ENCODE assay signal across 8 cellular contexts in genomic region chr1:218350909-218351616, GRCh38. TPM values are rescaled to one million over a fixed set of nuclear protein-coding genes. Genes with fewer than 3 reads are reported as not detected.
A peak's percentile ranks its signal among the peaks of the same experiment; 100 is the strongest.
DNase-seq lines count a peak whose midpoint lies in the region; ATAC-seq lines count a peak whose summit lies in the region.

No MANE protein-coding gene starts in this region.

- no peaks in the 10 kb centered on the region for H3K36me3 Mint-ChIP-seq in activated CD4-positive, alpha-beta memory T cell treated with anti-CD3 and anti-CD28 coated beads for 36 hours

- intact Hi-C loops in activated CD4-positive, alpha-beta memory T cell treated with anti-CD3 and anti-CD28 coated beads for 36 hours (cut with micrococcal nuclease) = loop anchor here (1.0 to 5.0 kb wide), 2 partner anchors 26 to 821 kb away; partner anchors contain the start of gene LYPLAL1

- CTCF ChIA-PET in activated CD4-positive, alpha-beta memory T cell treated with anti-CD3 and anti-CD28 coated beads for 36 hours (lab: Charles Lee) = interaction anchor here (1.0 kb wide), 1 partner anchor 25 kb away, joined by 3 read pairs; no protein-coding TSS in a partner anchor

- H3K27me3 Mint-ChIP-seq in activated CD4-positive, alpha-beta memory T cell treated with anti-CD3 and anti-CD28 coated beads for 36 hours = peaks cover 41% of the 10 kb centered on the region

- H3K9me3 Mint-ChIP-seq in activated CD4-positive, alpha-beta memory T cell treated with anti-CD3 and anti-CD28 coated beads for 36 hours = no peaks in the 10 kb centered on the region

- H3K4me3 Mint-ChIP-seq in activated CD4-positive, alpha-beta memory T cell treated with anti-CD3 and anti-CD28 coated beads for 36 hours = peak overlapping the region; percentile 10

- peaks cover 36% of the 10 kb centered on the region for H3K4me1 Mint-ChIP-seq in activated CD4-positive, alpha-beta memory T cell treated with anti-CD3 and anti-CD28 coated beads for 36 hours (ENCODE audit: low read depth)

- ATAC-seq in GM19023 (IDR thresholded peaks at IDR 0.05; ENCODE audit: unreplicated experiment) = peak; percentile 22
- ATAC-seq in HG03039 (IDR thresholded peaks at IDR 0.05; ENCODE audit: unreplicated experiment) = peak; percentile 20
- no peak for ATAC-seq in HG03520 (IDR thresholded peaks at IDR 0.05; ENCODE audit: unreplicated experiment)

- no peak overlapping the region for H3K27ac Mint-ChIP-seq in activated CD4-positive, alpha-beta memory T cell treated with anti-CD3 and anti-CD28 coated beads for 36 hours

- DNase-seq in activated CD4-positive, alpha-beta memory T cell treated with anti-CD3 and anti-CD28 coated beads for 36 hours = no peak
- peak; percentile 22 for DNase-seq in kidney glomerular epithelial cell (lab: John Stamatoyannopoulos, UW)
- no peak for DNase-seq in stimulated activated CD4-positive, alpha-beta T cell treated with anti-CD3 and anti-CD28 coated beads, Interleukin-2, amount 100 ng/mL, for 24 hours
- DNase-seq in stimulated activated naive CD4-positive, alpha-beta T cell treated with Interleukin-2 at 50 U/mL for 16 hours (lab: John Stamatoyannopoulos, UW) = no peak
- DNase-seq in stimulated activated CD4-positive, alpha-beta T cell treated with anti-CD3 and anti-CD28 coated beads, Interleukin-4, amount 100 ng/mL, for 4 hours = no peak

- POLR2A ChIA-PET in activated CD4-positive, alpha-beta memory T cell treated with anti-CD3 and anti-CD28 coated beads for 36 hours (lab: Charles Lee) = no interaction called here

RNA-seq across cellular contexts. Expression of gene TGFB2, which starts 5.9 kb away (rescaled TPM):
- total RNA-seq in activated CD4-positive, alpha-beta memory T cell treated with anti-CD3 and anti-CD28 coated beads for 36 hours = not detected
